1 cellular context compared by ENCODE assay signal in genomic region chr3:100419406-100419805, GRCh38.
TF ChIP-seq lines count a peak whose summit lies in the region.

No MANE protein-coding gene starts in this region.

TF ChIP-seq in GM12878, 131 proteins besides CTCF, POLR2A, EP300 and RAD21:
- no peak for TF ChIP-seq SIN3A (IDR thresholded peaks at IDR 0.05; ENCODE audit: low read depth, low read length)
- peak; percentile 55; the same call in 1 of the 2 replicates for TF ChIP-seq SPI1 (IDR thresholded peaks at IDR 0.05; ENCODE audit: borderline replicate concordance, insufficient read depth, low read depth, low read length)
